In genomic region chr3:196477678-196478077, GRCh38 we compare ENCODE assay signal across 3 cellular contexts.
TF ChIP-seq lines count a peak whose summit lies in the region.

No MANE protein-coding gene starts in this region.

TF ChIP-seq in GM12891, 5 proteins besides CTCF, POLR2A, EP300 and RAD21:
- TF ChIP-seq POLR2AphosphoS5 (IDR thresholded peaks at IDR 0.05; ENCODE audit: low read depth, low read length) (peak; percentile 7; the same call in 1 of the 2 replicates), POU2F2 (IDR thresholded peaks at IDR 0.05; ENCODE audit: low read depth, low read length) (no peak)
TF ChIP-seq in GM12891: peak in this region for 1.

TF ChIP-seq in HEK293, 187 proteins besides CTCF, POLR2A, EP300 and RAD21:
- TF ChIP-seq ZBTB6 (tag by site-specific recombination; IDR thresholded peaks at IDR 0.05) (no peak), ZNF121 (tag by site-specific recombination; IDR thresholded peaks at IDR 0.05) (peak; percentile 76; the same call in 1 of the 2 replicates)
TF ChIP-seq in HEK293: peak in this region for 1.

TF ChIP-seq in K562, 482 proteins besides CTCF, POLR2A, EP300 and RAD21 (continued from another document):
- peak; percentile 99 for TF ChIP-seq ZNF121 (CRISPR knock-in tag; conservative IDR thresholded peaks at IDR 0.05)
- TF ChIP-seq SAFB (IDR thresholded peaks at IDR 0.05; ENCODE audit: borderline replicate concordance, low read depth, low read length), result no peak
- peak; percentile 74 for TF ChIP-seq BCOR (IDR thresholded peaks at IDR 0.05)
- TF ChIP-seq SMARCA5 (IDR thresholded peaks at IDR 0.05), result 0 out of 2 replicates have a peak, but pooled peaks have one; percentile 56
- TF ChIP-seq RBM25 (IDR thresholded peaks at IDR 0.05; ENCODE audit: low read depth, low read length, severe bottlenecking), result peak; percentile 72
